22 cellular contexts compared by ENCODE assay signal in the genomic region with DNA sequence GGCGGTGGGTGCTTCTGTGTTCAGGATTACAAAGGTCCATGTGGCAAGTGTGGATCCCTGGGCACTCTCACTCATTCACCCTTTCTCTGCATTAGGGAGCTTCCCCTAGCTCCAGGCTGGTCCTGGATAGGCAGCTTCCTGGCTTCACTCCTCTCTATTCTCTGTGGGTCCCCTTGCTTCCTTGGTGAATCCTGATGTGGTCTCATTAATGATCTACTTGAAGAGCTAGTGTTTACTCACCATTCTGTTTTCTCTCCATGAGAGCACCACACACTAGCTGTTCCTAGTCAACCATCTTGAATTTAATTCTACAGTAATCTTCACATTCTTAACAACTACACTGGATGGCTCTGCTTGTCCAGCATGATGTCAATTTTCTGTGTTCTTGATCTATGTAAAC.
"Had no signal": no experiment of that assay in that cellular context is flagged by ENCODE, and none has a peak within 500 bp of the region (broad histone marks: within the 10 kb centered on the region; RNA-seq: fewer than 3 reads in every experiment).

No MANE protein-coding gene starts in this region.

- H3K4me3 ChIP-seq: coronary artery, esophagus muscularis mucosa, gastroesophageal sphincter, heart left ventricle, hepatocyte, left lung, lower lobe of right lung, mucosa of descending colon had no signal

- H3K27ac ChIP-seq: coronary artery, epithelial cell of prostate, esophagus muscularis mucosa, foreskin keratinocyte, gastroesophageal sphincter, heart left ventricle, hepatocyte, left lung, lower lobe of right lung had no signal

- H3K79me2 ChIP-seq: hepatocyte had no signal

- H3K4me2 ChIP-seq: hepatocyte had no signal

- H3K36me3 ChIP-seq: esophagus muscularis mucosa, gastroesophageal sphincter, heart left ventricle, left lung, lower lobe of right lung had no signal

- H3K27me3 ChIP-seq: esophagus muscularis mucosa, foreskin keratinocyte, gastroesophageal sphincter, heart left ventricle, hepatocyte, left lung had no signal

- DNase-seq: dermis blood vessel endothelial cell; effector CD8-positive, alpha-beta T cell; effector memory CD8-positive, alpha-beta T cell; endodermal cell; foreskin keratinocyte; heart left ventricle; hypothalamus; immature natural killer cell; islet precursor cell; kidney; kidney glomerular epithelial cell; left cardiac atrium; left lung; left ventricle myocardium superior; lower lobe of right lung; mesenchymal stem cell; mucosa of descending colon had no signal

- H2AFZ ChIP-seq: hepatocyte had no signal

- H3K9me3 ChIP-seq: lower lobe of right lung, mucosa of descending colon had no signal

- H3K4me1 ChIP-seq: esophagus muscularis mucosa, foreskin keratinocyte, gastroesophageal sphincter, heart left ventricle, left lung, lower lobe of right lung had no signal
